2 cellular contexts compared by ENCODE assay signal in the genomic region with DNA sequence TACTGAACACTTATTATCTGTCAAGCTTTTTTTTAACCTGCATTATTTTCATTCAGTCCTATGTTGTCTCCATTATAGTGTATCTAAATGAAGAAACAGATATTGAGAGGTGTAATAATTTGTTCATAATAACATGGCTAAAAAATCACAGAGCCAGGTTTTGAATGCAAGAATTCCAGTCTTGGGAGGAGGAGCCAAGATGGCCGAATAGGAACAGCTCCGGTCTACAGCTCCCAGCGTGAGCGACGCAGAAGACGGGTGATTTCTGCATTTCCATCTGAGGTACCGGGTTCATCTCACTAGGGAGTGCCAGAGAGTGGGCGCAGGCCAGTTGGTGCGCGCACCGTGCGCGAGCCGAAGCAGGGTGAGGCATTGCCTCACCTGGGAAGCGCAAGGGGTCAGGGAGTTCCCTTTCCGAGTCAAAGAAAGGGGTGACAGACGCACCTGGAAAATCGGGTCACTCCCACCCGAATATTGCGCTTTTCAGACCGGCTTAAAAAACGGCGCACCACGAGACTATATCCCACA. TPM values are rescaled to one million over a fixed set of nuclear protein-coding genes. Genes with fewer than 3 reads are reported as not detected.
"Had no signal": no experiment of that assay in that cellular context is flagged by ENCODE, and none has a peak within 500 bp of the region (broad histone marks: within the 10 kb centered on the region; RNA-seq: fewer than 3 reads in every experiment).

No MANE protein-coding gene starts in this region.

RNA-seq across cellular contexts. Expression of a gene that starts 22.0 kb away (rescaled TPM):
- total RNA-seq: mesothelial cell of epicardium, vagina had no signal
